Comparison of ENCODE assay signal across 10 cellular contexts in genomic region chr5:34762321-34762871, GRCh38.
A peak's percentile ranks its signal among the peaks of the same experiment; 100 is the strongest.
DNase-seq lines count a peak whose midpoint lies in the region; ATAC-seq and TF ChIP-seq lines count a peak whose summit lies in the region.
"Had no signal": no experiment of that assay in that cellular context is flagged by ENCODE, and none has a peak within 500 bp of the region (broad histone marks: within the 10 kb centered on the region; RNA-seq: fewer than 3 reads in every experiment).

No MANE protein-coding gene starts in this region.

- H3K79me2 ChIP-seq in neural progenitor cell (ENCODE audit: low read depth) = no peaks in the 10 kb centered on the region

- TF ChIP-seq POLR2A in GM18505 (IDR thresholded peaks at IDR 0.05; ENCODE audit: borderline replicate concordance, extremely low read depth, insufficient read depth, insufficient read length) (no peak), transverse colon (IDR thresholded peaks at IDR 0.05) (no peak)

- peaks cover 22% of the 10 kb centered on the region for H3K9me3 Mint-ChIP-seq in neural progenitor cell

- H3K36me3 ChIP-seq in A673 (ENCODE audit: insufficient read depth, low read length, poor library complexity, severe bottlenecking) (no peaks in the 10 kb centered on the region), neural progenitor cell (peaks cover 4% of the 10 kb centered on the region), BE2C (no peaks in the 10 kb centered on the region), transverse colon (no peaks in the 10 kb centered on the region)
- H3K36me3 ChIP-seq: thyroid gland had no signal

- no peak for TF ChIP-seq EP300 in transverse colon (IDR thresholded peaks at IDR 0.05; ENCODE audit: low read depth)

- no peak overlapping the region for H3K9ac ChIP-seq in neural progenitor cell

- 52 to 55% methylated on average over 3 to 5 of the region's 5 CpGs for WGBS in transverse colon (ENCODE audit: low coverage in 1 of 2), 2 donors

- peak overlapping the region; percentile 47 for H3K27ac Mint-ChIP-seq in neural progenitor cell

- H3K4me3 ChIP-seq in A673 (ENCODE audit: low read depth, low read length, poor library complexity, severe bottlenecking) (no peak overlapping the region), fibroblast of mammary gland (ENCODE audit: control insufficient read depth, low read depth, low read length) (no peak overlapping the region), neural progenitor cell (no peak overlapping the region), BE2C (ENCODE audit: low read depth, low read length) (no peak overlapping the region), transverse colon (no peak overlapping the region)
- H3K4me3 ChIP-seq: thyroid gland had no signal

- BruUV-seq in A673 (replicated peaks; lab: Mats Ljungman, UMichigan) = no TSS peak

- H3K4me3 Mint-ChIP-seq in neural progenitor cell = no peak overlapping the region

- peaks cover 15% of the 10 kb centered on the region for H3K4me1 Mint-ChIP-seq in neural progenitor cell

- H3K27ac ChIP-seq in A673 (ENCODE audit: low read depth, low read length, poor library complexity, severe bottlenecking) (no peak overlapping the region), neural progenitor cell (no peak overlapping the region), transverse colon (peak overlapping the region in 1 of 4 donors; percentile 14)
- H3K27ac ChIP-seq: thyroid gland had no signal

- H4K20me1 ChIP-seq in neural progenitor cell (ENCODE audit: low read depth) = no peaks in the 10 kb centered on the region

- H2AFZ ChIP-seq in neural progenitor cell (replicated peaks) = no peak overlapping the region

- H3K27me3 ChIP-seq in A673 (replicated peaks; ENCODE audit: insufficient read depth, low read depth, low read length, poor library complexity) (no peaks in the 10 kb centered on the region), neural progenitor cell (no peaks in the 10 kb centered on the region), BE2C (no peaks in the 10 kb centered on the region), transverse colon (no peaks in the 10 kb centered on the region)
- H3K27me3 ChIP-seq: thyroid gland had no signal

- in situ Hi-C loops in transverse colon (cut with MboI; ENCODE audit: low pct_ligation_motif_present in 1 of 4, low pct_unique_long_range_greater_than_20kb in 1 of 4, low sequenced_read_pairs in 3 of 4) = no loop called here

- H3K4me1 ChIP-seq in A673 (ENCODE audit: insufficient read depth, low read length, poor library complexity, severe bottlenecking) (no peaks in the 10 kb centered on the region), neural progenitor cell (no peaks in the 10 kb centered on the region), BE2C (no peaks in the 10 kb centered on the region), transverse colon (peaks cover 0 to 6% (median 2%) of the 10 kb centered on the region in 4 donors)
- H3K4me1 ChIP-seq: thyroid gland had no signal

- POLR2A ChIA-PET in A673 (lab: Charles Lee; ENCODE audit: low non-redundant PET) = no interaction called here

- H3K27me3 Mint-ChIP-seq in neural progenitor cell (ENCODE audit: insufficient read depth, low read depth) = peaks cover 2% of the 10 kb centered on the region

- H3F3A ChIP-seq in neural progenitor cell (ENCODE audit: low read depth) = no peaks in the 10 kb centered on the region

- CTCF ChIA-PET in A673 (lab: Charles Lee) = interaction anchor here (0.6 to 0.7 kb wide), 2 partner anchors 109 to 767 kb away, joined by 3 read pairs; no protein-coding TSS in a partner anchor

- DNase-seq in A673 (ENCODE audit: low spot score) = peak; percentile 18
- peak; percentile 46 for DNase-seq in NCI-H69 (lab: John Stamatoyannopoulos, UW)
- peak; percentile 98 for DNase-seq in fibroblast of mammary gland (ENCODE audit: low read depth)
- no peak for DNase-seq in neural progenitor cell (ENCODE audit: low spot score)
- DNase-seq in BE2C = no peak
- DNase-seq in transverse colon = no peak
- DNase-seq: cortex of kidney, thyroid gland had no signal

- ATAC-seq in HG03139 (IDR thresholded peaks at IDR 0.05; ENCODE audit: unreplicated experiment) (no peak), GM18505 (IDR thresholded peaks at IDR 0.05; ENCODE audit: unreplicated experiment) (no peak)

- peaks cover 70% of the 10 kb centered on the region for H3K36me3 Mint-ChIP-seq in neural progenitor cell

- H3K4me2 ChIP-seq in neural progenitor cell = no peak overlapping the region

- H3K9me3 ChIP-seq in A673 (ENCODE audit: low read depth, low read length, poor library complexity, severe bottlenecking) (no peaks in the 10 kb centered on the region), neural progenitor cell (ENCODE audit: low read depth) (no peaks in the 10 kb centered on the region), BE2C (no peaks in the 10 kb centered on the region), transverse colon (no peaks in the 10 kb centered on the region)
- H3K9me3 ChIP-seq: thyroid gland had no signal

- TF ChIP-seq CTCF in A673 (conservative IDR thresholded peaks at IDR 0.05; ENCODE audit: low read depth, low read length) = no peak
- TF ChIP-seq CTCF in fibroblast of mammary gland (conservative IDR thresholded peaks at IDR 0.05; ENCODE audit: control insufficient read depth, insufficient read depth, low read depth, low read length) = no peak
- no peak for TF ChIP-seq CTCF in neural progenitor cell (IDR thresholded peaks at IDR 0.05)
- TF ChIP-seq CTCF in BE2C (IDR thresholded peaks at IDR 0.05; ENCODE audit: low read depth, low read length) = no peak
- TF ChIP-seq CTCF in transverse colon (IDR thresholded peaks at IDR 0.05) = no peak

- intact Hi-C loops in A673 (cut with micrococcal nuclease; ENCODE audit: unreplicated experiment) (no loop called here), transverse colon (cut with DNase I; ENCODE audit: low total_unique reads) (no loop called here)

Comparison
In these comparisons a context has a peak if more than half of its experiments do, and no peak if none do; other contexts are left out.
1. DNase-seq: peak in A673 (single experiment), NCI-H69 (single experiment) and fibroblast of mammary gland (single experiment); none in neural progenitor cell (single experiment), BE2C (single experiment) and transverse colon (single experiment).